ENCODE assay signal across 18 cellular contexts in genomic region chr3:53230041-53230621, GRCh38. TPM values are rescaled to one million over a fixed set of nuclear protein-coding genes. Genes with fewer than 3 reads are reported as not detected.
A peak's percentile ranks its signal among the peaks of the same experiment; 100 is the strongest.
DNase-seq lines count a peak whose midpoint lies in the region; ATAC-seq and TF ChIP-seq lines count a peak whose summit lies in the region.
"Had no signal": no experiment of that assay in that cellular context is flagged by ENCODE, and none has a peak within 500 bp of the region (broad histone marks: within the 10 kb centered on the region; RNA-seq: fewer than 3 reads in every experiment).

No MANE protein-coding gene starts in this region.

- H3K9me2 ChIP-seq in GM23338 (ENCODE audit: insufficient read depth), result no peaks in the 10 kb centered on the region
- H3K9me2 ChIP-seq in SU-DHL-6 (replicated peaks; ENCODE audit: insufficient read depth, low read length), result no peaks in the 10 kb centered on the region

- H3K36me3 Mint-ChIP-seq in GM23338 (ENCODE audit: low read depth), result peaks cover 100% of the 10 kb centered on the region

- TF ChIP-seq CTCF in GM23338 (conservative IDR thresholded peaks at IDR 0.05; ENCODE audit: low read depth in 2 of 2), result peak; percentile 31 to 54; a peak in 3 of 4 replicates
- peak; percentile 33 for TF ChIP-seq CTCF in SU-DHL-6 (IDR thresholded peaks at IDR 0.05; ENCODE audit: insufficient read depth, low read length, poor library complexity, severe bottlenecking)
- no peak for TF ChIP-seq CTCF in lower lobe of right lung (IDR thresholded peaks at IDR 0.05)

- H3K9me3 Mint-ChIP-seq in GM23338, result no peaks in the 10 kb centered on the region
- H3K9me3 Mint-ChIP-seq: CD4-positive, alpha-beta memory T cell had no signal

- H3K4me3 Mint-ChIP-seq in GM23338, result no peak overlapping the region
- H3K4me3 Mint-ChIP-seq: CD4-positive, alpha-beta memory T cell had no signal

- H3K4me1 ChIP-seq in GM23338 (ENCODE audit: insufficient read depth), result no peaks in the 10 kb centered on the region
- no peaks in the 10 kb centered on the region for H3K4me1 ChIP-seq in lower lobe of right lung
- H3K4me1 ChIP-seq: psoas muscle had no signal

- no peak overlapping the region for H3K4me3 ChIP-seq in GM23338
- no peak overlapping the region for H3K4me3 ChIP-seq in SU-DHL-6 (ENCODE audit: insufficient read depth, low read length, poor library complexity, severe bottlenecking)
- no peak overlapping the region for H3K4me3 ChIP-seq in lower lobe of right lung
- H3K4me3 ChIP-seq: hepatocyte, psoas muscle, SK-N-MC had no signal

- peak overlapping the region; percentile 67; the same call in 1 of the 2 replicates for H3K27ac Mint-ChIP-seq in GM23338

- H3K9ac ChIP-seq in SU-DHL-6 (ENCODE audit: low read length), result no peak overlapping the region

- no peaks in the 10 kb centered on the region for H3K27me3 ChIP-seq in GM23338 (ENCODE audit: insufficient read depth)
- H3K27me3 ChIP-seq in SU-DHL-6 (ENCODE audit: low read length), result no peaks in the 10 kb centered on the region
- H3K27me3 ChIP-seq in lower lobe of right lung (ENCODE audit: low read depth), result no peaks in the 10 kb centered on the region
- H3K27me3 ChIP-seq: hepatocyte had no signal

- no peaks in the 10 kb centered on the region for H3K9me3 ChIP-seq in SU-DHL-6 (ENCODE audit: insufficient read depth, low read length)
- no peaks in the 10 kb centered on the region for H3K9me3 ChIP-seq in lower lobe of right lung
- H3K9me3 ChIP-seq: psoas muscle had no signal

- H4K20me1 ChIP-seq in GM23338 (replicated peaks; ENCODE audit: insufficient read depth) (peaks cover 68% of the 10 kb centered on the region), SU-DHL-6 (ENCODE audit: low read depth, low read length) (no peaks in the 10 kb centered on the region; the same call in 1 of the 2 replicates)

- H3K27ac ChIP-seq in GM23338 (ENCODE audit: low read depth) (0 out of 2 replicates have a peak overlapping the region, but pooled peaks have one; percentile 39), SU-DHL-6 (ENCODE audit: low read depth, low read length) (no peak overlapping the region), lower lobe of right lung (no peak overlapping the region)
- H3K27ac ChIP-seq: hepatocyte, psoas muscle, SK-N-MC had no signal

- H3K27me3 Mint-ChIP-seq in GM23338 (ENCODE audit: insufficient read depth, low read depth, poor library complexity), result peaks cover 37% of the 10 kb centered on the region
- H3K27me3 Mint-ChIP-seq: CD4-positive, alpha-beta memory T cell had no signal

- peaks cover 88% of the 10 kb centered on the region for H3F3A ChIP-seq in GM23338 (replicated peaks; ENCODE audit: low read depth)
- peaks cover 76% of the 10 kb centered on the region for H3F3A ChIP-seq in SU-DHL-6 (ENCODE audit: insufficient read depth)

- H2AFZ ChIP-seq in GM23338 (no peak overlapping the region), SU-DHL-6 (ENCODE audit: low read depth, low read length, severe bottlenecking) (no peak overlapping the region)
- H2AFZ ChIP-seq: hepatocyte had no signal

- H3K79me2 ChIP-seq in GM23338 (replicated peaks; ENCODE audit: insufficient read depth) (no peaks in the 10 kb centered on the region; the same call in 1 of the 2 replicates), SU-DHL-6 (ENCODE audit: insufficient read depth, low read length) (no peaks in the 10 kb centered on the region)
- H3K79me2 ChIP-seq: hepatocyte had no signal

- DNase-seq in D341Med (ENCODE audit: low spot score) (peak; percentile 46), GM23338 (ENCODE audit: low spot score) (peak; percentile 51), lower lobe of right lung (peak; percentile 40), HuH-7 (ENCODE audit: low spot score) (no peak), DMS153 (lab: John Stamatoyannopoulos, UW) (no peak)
- DNase-seq: activated naive CD4-positive, alpha-beta T cell; CD4-positive, alpha-beta memory T cell; NCI-H1105 treated with DMSO at 0.1 percent for 48 hours; NCI-H2227 treated with DMSO at 0.1 percent for 48 hours; OCI-M1; stimulated activated CD4-positive, alpha-beta T cell treated with anti-CD3 and anti-CD28 coated beads, Interleukin-15, amount 100 ng/mL, for 24 hours had no signal

- peaks cover 81% of the 10 kb centered on the region for H3K36me3 ChIP-seq in GM23338 (ENCODE audit: insufficient read depth)
- H3K36me3 ChIP-seq in SU-DHL-6 (ENCODE audit: low read length), result no peaks in the 10 kb centered on the region
- H3K36me3 ChIP-seq in lower lobe of right lung, result peaks cover 100% of the 10 kb centered on the region

- intact Hi-C loops in lower lobe of right lung (cut with DNase I), result no loop called here

- peaks cover 6% of the 10 kb centered on the region for H3K4me1 Mint-ChIP-seq in GM23338

- no peak overlapping the region for H3K4me2 ChIP-seq in GM23338
- no peak overlapping the region for H3K4me2 ChIP-seq in SU-DHL-6 (ENCODE audit: low read depth, low read length, poor library complexity, severe bottlenecking)
- H3K4me2 ChIP-seq: hepatocyte had no signal

- TF ChIP-seq POLR2A in GM18505 (IDR thresholded peaks at IDR 0.05; ENCODE audit: borderline replicate concordance, extremely low read depth, insufficient read depth, insufficient read length), result no peak

- ATAC-seq in GM23338 (peak; percentile 79), lower lobe of right lung (no peak), HG02642 (IDR thresholded peaks at IDR 0.05; ENCODE audit: poor library complexity, unreplicated experiment) (no peak), GM18505 (IDR thresholded peaks at IDR 0.05; ENCODE audit: unreplicated experiment) (no peak)
- ATAC-seq: left lobe of liver, psoas muscle had no signal

TF ChIP-seq in GM23338, 12 proteins besides CTCF, POLR2A, EP300 and RAD21 (continues in another document):
- TF ChIP-seq CREB1 (CRISPR knock-in tag; IDR thresholded peaks at IDR 0.05; ENCODE audit: low read depth) (no peak), EZH2phosphoT487 (IDR thresholded peaks at IDR 0.05; ENCODE audit: unreplicated experiment) (no peak), STAT1 (IDR thresholded peaks at IDR 0.05; ENCODE audit: unreplicated experiment) (no peak), ETS1 (IDR thresholded peaks at IDR 0.05) (no peak), EZH2 (IDR thresholded peaks at IDR 0.05; ENCODE audit: low read depth, unreplicated experiment) (no peak), REST (IDR thresholded peaks at IDR 0.05; ENCODE audit: unreplicated experiment) (no peak)

RNA-seq across cellular contexts. Expression of gene TKT, which starts 25.7 kb away (rescaled TPM):
- total RNA-seq in GM23338 (2014; rRNA removed; shearing (Covaris generic)), result 1,229 and 1,411 TPM in 2 replicates
- 584 and 604 TPM in 2 replicates for polyA plus RNA-seq in GM23338 (2016; fragmentation: Nextera tagmentation; extraction: Ambion mirVana)
- total RNA-seq in lower lobe of right lung, result 437 TPM

Comparison
In these comparisons a context has a peak if more than half of its experiments do, and no peak if none do; other contexts are left out.
1. DNase-seq: peak in D341Med (single experiment), GM23338 (single experiment) and lower lobe of right lung (single experiment); none in HuH-7 (single experiment) and DMS153 (single experiment).